ENCODE assay signal across 9 cellular contexts in the genomic region with DNA sequence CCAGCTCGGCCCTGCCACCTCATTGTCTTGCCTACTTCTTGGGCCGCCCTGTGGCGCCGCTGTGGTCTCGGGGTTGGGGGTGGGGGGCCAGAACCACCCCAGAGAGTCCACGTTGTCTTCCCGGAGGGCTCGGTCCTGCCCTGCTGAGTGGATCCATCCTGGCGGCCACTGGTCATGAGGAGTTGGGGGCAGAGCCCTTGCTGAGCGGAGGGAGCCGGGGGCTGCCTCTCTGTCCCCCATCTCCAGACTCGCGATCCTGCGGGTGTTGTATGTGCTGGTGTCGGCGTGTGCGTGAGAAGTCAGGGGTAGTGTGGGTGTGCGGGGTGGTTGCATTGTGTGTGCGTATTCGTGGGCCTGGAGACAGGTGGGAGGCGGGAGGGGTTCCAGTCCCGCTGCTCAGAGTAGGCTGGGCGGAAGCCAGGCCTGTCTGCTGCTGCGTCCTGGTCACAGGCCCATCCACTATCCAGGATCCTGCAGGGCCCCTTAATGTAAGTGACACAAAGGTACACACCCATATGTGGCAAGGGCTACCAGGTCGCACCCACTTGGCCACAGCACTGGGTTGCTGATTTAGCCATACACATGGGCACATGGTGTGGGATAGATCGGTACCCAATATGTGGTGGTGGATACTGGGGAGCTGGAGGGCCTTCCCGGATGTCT. TPM values are rescaled to one million over a fixed set of nuclear protein-coding genes. Genes with fewer than 3 reads are reported as not detected.
DNase-seq lines count a peak whose midpoint lies in the region; ATAC-seq and TF ChIP-seq lines count a peak whose summit lies in the region.
"Had no signal": no experiment of that assay in that cellular context is flagged by ENCODE, and none has a peak within 500 bp of the region (broad histone marks: within the 10 kb centered on the region; RNA-seq: fewer than 3 reads in every experiment).

No MANE protein-coding gene starts in this region.

- no peaks in the 10 kb centered on the region for H3K4me1 ChIP-seq in GM23338 (ENCODE audit: insufficient read depth)
- H3K4me1 ChIP-seq in skeletal muscle tissue (ENCODE audit: control insufficient read depth in 3 of 3, insufficient read depth in 3 of 3, low read length in 3 of 3) = peaks cover 12 to 22% (median 21%) of the 10 kb centered on the region in 3 donors
- H3K4me1 ChIP-seq: HAP-1 had no signal

- peak overlapping the region; percentile 84 for H2AFZ ChIP-seq in GM23338

- peak overlapping the region; percentile 87 to 93 (median 87) for H3K9ac ChIP-seq in skeletal muscle tissue (ENCODE audit: low read depth in 1 of 3, low read length in 3 of 3)

- DNase-seq in GM23338 (ENCODE audit: low spot score) (no peak), globus pallidus (ENCODE audit: low spot score) (no peak), islet precursor cell (no peak), DMS153 treated with DMSO at 0.1 percent for 48 hours (lab: John Stamatoyannopoulos, UW; ENCODE audit: unreplicated experiment) (no peak), pons (ENCODE audit: low spot score) (no peak)
- DNase-seq in activated naive CD8-positive, alpha-beta T cell treated with anti-CD3 and anti-CD28 coated beads, Interleukin-2, amount 50 U/mL, for 24 hours = no peak

- H3K27me3 Mint-ChIP-seq in GM23338 (ENCODE audit: insufficient read depth, low read depth, poor library complexity) = peaks cover 11% of the 10 kb centered on the region
- H3K27me3 Mint-ChIP-seq in activated naive CD8-positive, alpha-beta T cell treated with anti-CD3 and anti-CD28 coated beads, Interleukin-2, amount 50 U/mL, for 24 hours = no peaks in the 10 kb centered on the region

- ATAC-seq in GM23338 = peak; percentile 8
- no peak for ATAC-seq in activated naive CD8-positive, alpha-beta T cell treated with anti-CD3 and anti-CD28 coated beads, Interleukin-2, amount 50 U/mL, for 24 hours

- H3K79me2 ChIP-seq in GM23338 (replicated peaks; ENCODE audit: insufficient read depth) = no peaks in the 10 kb centered on the region

- no peaks in the 10 kb centered on the region for H3K9me3 Mint-ChIP-seq in GM23338
- H3K9me3 Mint-ChIP-seq in activated naive CD8-positive, alpha-beta T cell treated with anti-CD3 and anti-CD28 coated beads, Interleukin-2, amount 50 U/mL, for 24 hours = no peaks in the 10 kb centered on the region

- H3K9me2 ChIP-seq in GM23338 (ENCODE audit: insufficient read depth) = peaks cover 9% of the 10 kb centered on the region; the same call in 1 of the 2 replicates

- H3K27ac Mint-ChIP-seq in GM23338 = peak overlapping the region; percentile 98
- peak overlapping the region; percentile 62 for H3K27ac Mint-ChIP-seq in activated naive CD8-positive, alpha-beta T cell treated with anti-CD3 and anti-CD28 coated beads, Interleukin-2, amount 50 U/mL, for 24 hours

- peak in 1 of 2 experiments; percentile 41; a peak in 3 of 4 replicates for TF ChIP-seq CTCF in GM23338 (conservative IDR thresholded peaks at IDR 0.05; ENCODE audit: low read depth in 2 of 2)

- H3K36me3 ChIP-seq in GM23338 (ENCODE audit: insufficient read depth) (no peaks in the 10 kb centered on the region; the same call in 1 of the 2 replicates), skeletal muscle tissue (ENCODE audit: control insufficient read depth in 3 of 3, insufficient read depth in 3 of 3, low read length in 3 of 3) (peaks cover 12 to 17% (median 13%) of the 10 kb centered on the region in 3 donors)

- no peaks in the 10 kb centered on the region for H3K27me3 ChIP-seq in GM23338 (ENCODE audit: insufficient read depth)
- H3K27me3 ChIP-seq in skeletal muscle tissue (ENCODE audit: control insufficient read depth in 3 of 3, insufficient read depth in 3 of 3, low read length in 3 of 3) = no peaks in the 10 kb centered on the region

- peaks cover 10% of the 10 kb centered on the region; the same call in 2 of the 3 replicates for H3K4me1 Mint-ChIP-seq in GM23338
- peaks cover 12% of the 10 kb centered on the region for H3K4me1 Mint-ChIP-seq in activated naive CD8-positive, alpha-beta T cell treated with anti-CD3 and anti-CD28 coated beads, Interleukin-2, amount 50 U/mL, for 24 hours

- H3K4me2 ChIP-seq in GM23338 = peak overlapping the region; percentile 94

- H3K4me3 Mint-ChIP-seq in GM23338 = peak overlapping the region; percentile 80
- peak overlapping the region; percentile 50 for H3K4me3 Mint-ChIP-seq in activated naive CD8-positive, alpha-beta T cell treated with anti-CD3 and anti-CD28 coated beads, Interleukin-2, amount 50 U/mL, for 24 hours

- H3K36me3 Mint-ChIP-seq in GM23338 (ENCODE audit: low read depth) = peaks cover 19% of the 10 kb centered on the region
- H3K36me3 Mint-ChIP-seq in activated naive CD8-positive, alpha-beta T cell treated with anti-CD3 and anti-CD28 coated beads, Interleukin-2, amount 50 U/mL, for 24 hours (ENCODE audit: low read depth) = peaks cover 10% of the 10 kb centered on the region

- no peaks in the 10 kb centered on the region for H3K9me3 ChIP-seq in skeletal muscle tissue (ENCODE audit: control insufficient read depth in 3 of 3, low read length in 3 of 3)
- H3K9me3 ChIP-seq: HAP-1 had no signal

- H3F3A ChIP-seq in GM23338 (replicated peaks; ENCODE audit: low read depth) = peaks cover 10% of the 10 kb centered on the region; the same call in 1 of the 2 replicates

- H3K27ac ChIP-seq in GM23338 (ENCODE audit: low read depth) (peak overlapping the region; percentile 97; the same call in 1 of the 2 replicates), skeletal muscle tissue (ENCODE audit: low read depth, low read length) (peak overlapping the region; percentile 83)

- peak overlapping the region; percentile 72 for H3K4me3 ChIP-seq in GM23338
- H3K4me3 ChIP-seq in iPS-11a (ENCODE audit: low read depth, low read length) = peak overlapping the region; percentile 60
- peak overlapping the region; percentile 80 to 86 (median 85) for H3K4me3 ChIP-seq in skeletal muscle tissue (ENCODE audit: low read length in 3 of 3)
- H3K4me3 ChIP-seq: HAP-1 had no signal

- no peaks in the 10 kb centered on the region; the same call in 1 of the 2 replicates for H4K20me1 ChIP-seq in GM23338 (replicated peaks; ENCODE audit: insufficient read depth)

TF ChIP-seq in GM23338, 12 proteins besides CTCF, POLR2A, EP300 and RAD21:
- TF ChIP-seq NANOG (IDR thresholded peaks at IDR 0.05; ENCODE audit: borderline replicate concordance) (no peak), POLR2AphosphoS5 (IDR thresholded peaks at IDR 0.05; ENCODE audit: low read depth) (no peak), JUNB (IDR thresholded peaks at IDR 0.05; ENCODE audit: unreplicated experiment) (no peak), STAT1 (IDR thresholded peaks at IDR 0.05; ENCODE audit: unreplicated experiment) (no peak)
- TF ChIP-seq, protein P1, sequence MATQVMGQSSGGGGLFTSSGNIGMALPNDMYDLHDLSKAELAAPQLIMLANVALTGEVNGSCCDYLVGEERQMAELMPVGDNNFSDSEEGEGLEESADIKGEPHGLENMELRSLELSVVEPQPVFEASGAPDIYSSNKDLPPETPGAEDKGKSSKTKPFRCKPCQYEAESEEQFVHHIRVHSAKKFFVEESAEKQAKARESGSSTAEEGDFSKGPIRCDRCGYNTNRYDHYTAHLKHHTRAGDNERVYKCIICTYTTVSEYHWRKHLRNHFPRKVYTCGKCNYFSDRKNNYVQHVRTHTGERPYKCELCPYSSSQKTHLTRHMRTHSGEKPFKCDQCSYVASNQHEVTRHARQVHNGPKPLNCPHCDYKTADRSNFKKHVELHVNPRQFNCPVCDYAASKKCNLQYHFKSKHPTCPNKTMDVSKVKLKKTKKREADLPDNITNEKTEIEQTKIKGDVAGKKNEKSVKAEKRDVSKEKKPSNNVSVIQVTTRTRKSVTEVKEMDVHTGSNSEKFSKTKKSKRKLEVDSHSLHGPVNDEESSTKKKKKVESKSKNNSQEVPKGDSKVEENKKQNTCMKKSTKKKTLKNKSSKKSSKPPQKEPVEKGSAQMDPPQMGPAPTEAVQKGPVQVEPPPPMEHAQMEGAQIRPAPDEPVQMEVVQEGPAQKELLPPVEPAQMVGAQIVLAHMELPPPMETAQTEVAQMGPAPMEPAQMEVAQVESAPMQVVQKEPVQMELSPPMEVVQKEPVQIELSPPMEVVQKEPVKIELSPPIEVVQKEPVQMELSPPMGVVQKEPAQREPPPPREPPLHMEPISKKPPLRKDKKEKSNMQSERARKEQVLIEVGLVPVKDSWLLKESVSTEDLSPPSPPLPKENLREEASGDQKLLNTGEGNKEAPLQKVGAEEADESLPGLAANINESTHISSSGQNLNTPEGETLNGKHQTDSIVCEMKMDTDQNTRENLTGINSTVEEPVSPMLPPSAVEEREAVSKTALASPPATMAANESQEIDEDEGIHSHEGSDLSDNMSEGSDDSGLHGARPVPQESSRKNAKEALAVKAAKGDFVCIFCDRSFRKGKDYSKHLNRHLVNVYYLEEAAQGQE (IDR thresholded peaks at IDR 0.05; ENCODE audit: unreplicated experiment) = no peak
- TF ChIP-seq, protein P2, sequence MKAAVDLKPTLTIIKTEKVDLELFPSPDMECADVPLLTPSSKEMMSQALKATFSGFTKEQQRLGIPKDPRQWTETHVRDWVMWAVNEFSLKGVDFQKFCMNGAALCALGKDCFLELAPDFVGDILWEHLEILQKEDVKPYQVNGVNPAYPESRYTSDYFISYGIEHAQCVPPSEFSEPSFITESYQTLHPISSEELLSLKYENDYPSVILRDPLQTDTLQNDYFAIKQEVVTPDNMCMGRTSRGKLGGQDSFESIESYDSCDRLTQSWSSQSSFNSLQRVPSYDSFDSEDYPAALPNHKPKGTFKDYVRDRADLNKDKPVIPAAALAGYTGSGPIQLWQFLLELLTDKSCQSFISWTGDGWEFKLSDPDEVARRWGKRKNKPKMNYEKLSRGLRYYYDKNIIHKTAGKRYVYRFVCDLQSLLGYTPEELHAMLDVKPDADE (IDR thresholded peaks at IDR 0.05) = no peak

RNA-seq across cellular contexts. Expression of a gene that starts 30.7 kb away (rescaled TPM):
- total RNA-seq in GM23338 (2014; rRNA removed; shearing (Covaris generic)) = 66.1 and 79.9 TPM in 2 replicates
- 13.5 and 14.0 TPM in 2 replicates for polyA plus RNA-seq in GM23338 (2016; fragmentation: Nextera tagmentation; extraction: Ambion mirVana)
- 5.2 TPM for total RNA-seq in skeletal muscle tissue

RNA-seq across cellular contexts. Expression of a gene that starts 33.6 kb away (rescaled TPM):
- 35.1 and 42.9 TPM in 2 replicates for total RNA-seq in GM23338 (2014; rRNA removed; shearing (Covaris generic))
- 133 and 136 TPM in 2 replicates for polyA plus RNA-seq in GM23338 (2016; fragmentation: Nextera tagmentation; extraction: Ambion mirVana)
- 27.1 TPM for total RNA-seq in skeletal muscle tissue

Comparison
In these comparisons a context has a peak if more than half of its experiments do, and no peak if none do; other contexts are left out.
1. RNA of a gene that starts 30.7 kb away (total RNA-seq): 66.1 to 79.9 TPM in GM23338; 5.2 TPM in skeletal muscle tissue (single experiment); every median in the first group is over 10 times any median in the second.
2. Peak in every context shown above with its lines, with median percentiles within 50 percentile points of each other: H3K4me3 ChIP-seq.